In genomic region chr6:44668976-44669934, GRCh38 we compare ENCODE assay signal across 14 cellular contexts.
"Had no signal": no experiment of that assay in that cellular context is flagged by ENCODE, and none has a peak within 500 bp of the region (broad histone marks: within the 10 kb centered on the region; RNA-seq: fewer than 3 reads in every experiment).

No MANE protein-coding gene starts in this region.

- H3K27ac ChIP-seq: ascending aorta, breast epithelium, esophagus squamous epithelium, heart right ventricle, neutrophil had no signal

- H3K9me3 Mint-ChIP-seq: activated naive CD4-positive, alpha-beta T cell treated with anti-CD3 and anti-CD28 coated beads, Interleukin-2, amount 50 U/mL, for 24 hours; immature natural killer cell; natural killer cell had no signal

- H3K27me3 ChIP-seq: ascending aorta, breast epithelium had no signal

- H3K4me1 Mint-ChIP-seq: activated naive CD4-positive, alpha-beta T cell treated with anti-CD3 and anti-CD28 coated beads, Interleukin-2, amount 50 U/mL, for 24 hours; immature natural killer cell; natural killer cell had no signal

- H3K4me1 ChIP-seq: ascending aorta, breast epithelium, esophagus squamous epithelium, heart right ventricle had no signal

- H3K4me3 Mint-ChIP-seq: activated naive CD4-positive, alpha-beta T cell treated with anti-CD3 and anti-CD28 coated beads, Interleukin-2, amount 50 U/mL, for 24 hours; immature natural killer cell; natural killer cell had no signal

- H3K9me3 ChIP-seq: ascending aorta, breast epithelium, esophagus squamous epithelium, heart right ventricle, neutrophil had no signal

- DNase-seq: activated CD4-positive, CD25-positive, alpha-beta regulatory T cell treated with anti-CD3 and anti-CD28 coated beads, Interleukin-2, amount 50 U/mL, for 72 hours; activated effector memory CD4-positive, alpha-beta T cell treated with anti-CD3 and anti-CD28 coated beads, Interleukin-2, amount 50 U/mL, for 16 hours; activated T-cell treated with anti-CD3 and anti-CD28 coated beads, Interleukin-2, amount 50 U/mL, for 48 hours; dermis blood vessel endothelial cell; effector memory CD4-positive, alpha-beta T cell; esophagus squamous epithelium; heart right ventricle; immature natural killer cell; kidney glomerular epithelial cell; natural killer cell had no signal

- H3K36me3 Mint-ChIP-seq: activated naive CD4-positive, alpha-beta T cell treated with anti-CD3 and anti-CD28 coated beads, Interleukin-2, amount 50 U/mL, for 24 hours; natural killer cell had no signal

- ATAC-seq: natural killer cell had no signal

- H3K36me3 ChIP-seq: ascending aorta, breast epithelium, esophagus squamous epithelium, heart right ventricle, neutrophil had no signal

- H3K4me3 ChIP-seq: ascending aorta, breast epithelium, esophagus squamous epithelium, heart right ventricle had no signal

- H3K27ac Mint-ChIP-seq: activated naive CD4-positive, alpha-beta T cell treated with anti-CD3 and anti-CD28 coated beads, Interleukin-2, amount 50 U/mL, for 24 hours; immature natural killer cell; natural killer cell had no signal
